In genomic region chr7:16278167-16278787, GRCh38 we compare ENCODE assay signal across 17 cellular contexts.
DNase-seq lines count a peak whose midpoint lies in the region; ATAC-seq, FAIRE-seq and TF ChIP-seq lines count a peak whose summit lies in the region.
"Had no signal": no experiment of that assay in that cellular context is flagged by ENCODE, and none has a peak within 500 bp of the region (broad histone marks: within the 10 kb centered on the region; RNA-seq: fewer than 3 reads in every experiment).

No MANE protein-coding gene starts in this region.

- no peak overlapping the region for H3K4me3 Mint-ChIP-seq in naive thymus-derived CD8-positive, alpha-beta T cell
- no peak overlapping the region for H3K4me3 Mint-ChIP-seq in effector memory CD8-positive, alpha-beta T cell
- H3K4me3 Mint-ChIP-seq: CD8-positive, alpha-beta T cell; HFFc6 had no signal

- H3K27ac ChIP-seq in mammary epithelial cell (ENCODE audit: insufficient read depth, low read depth, low read length) = no peak overlapping the region

- H3K27me3 Mint-ChIP-seq in naive thymus-derived CD8-positive, alpha-beta T cell = no peaks in the 10 kb centered on the region
- no peaks in the 10 kb centered on the region for H3K27me3 Mint-ChIP-seq in effector memory CD8-positive, alpha-beta T cell

- CTCF ChIA-PET in mammary epithelial cell (lab: Charles Lee; ENCODE audit: low non-redundant PET) = no interaction called here

- peaks cover 0 to 3% (median 0%) of the 10 kb centered on the region in 9 donors for H3K9me3 Mint-ChIP-seq in naive thymus-derived CD8-positive, alpha-beta T cell
- no peaks in the 10 kb centered on the region for H3K9me3 Mint-ChIP-seq in effector memory CD8-positive, alpha-beta T cell
- H3K9me3 Mint-ChIP-seq: HFFc6 had no signal

- POLR2A ChIA-PET in naive thymus-derived CD8-positive, alpha-beta T cell (lab: Charles Lee) = no interaction called here

- ATAC-seq in left lobe of liver = peak; percentile 88
- ATAC-seq in naive thymus-derived CD8-positive, alpha-beta T cell = no peak
- ATAC-seq in effector memory CD8-positive, alpha-beta T cell (replicated peaks) = no peak
- ATAC-seq: CD8-positive, alpha-beta T cell had no signal

- H2AFZ ChIP-seq in mammary epithelial cell (ENCODE audit: low read depth, low read length) = no peak overlapping the region

- intact Hi-C loops in mammary epithelial cell (cut with micrococcal nuclease) = no loop called here

- no peak overlapping the region for H3K9ac ChIP-seq in mammary epithelial cell (ENCODE audit: insufficient read depth, low read length)

- H3K79me2 ChIP-seq in mammary epithelial cell (ENCODE audit: insufficient read depth, low read length) = no peaks in the 10 kb centered on the region

- no peak overlapping the region for H3K4me3 ChIP-seq in LNCaP clone FGC (ENCODE audit: low read depth, low read length)
- H3K4me3 ChIP-seq in mammary epithelial cell (replicated peaks in 1 of 3; ENCODE audit: insufficient read depth in 1 of 3, low read depth in 2 of 3, low read length in 3 of 3) = no peak overlapping the region

- in situ Hi-C loops in mammary epithelial cell (cut with MboI; ENCODE audit: low sequenced_read_pairs in 2 of 2) = no loop called here

- no peak overlapping the region for H3K27ac Mint-ChIP-seq in naive thymus-derived CD8-positive, alpha-beta T cell
- no peak overlapping the region for H3K27ac Mint-ChIP-seq in effector memory CD8-positive, alpha-beta T cell
- H3K27ac Mint-ChIP-seq: CD8-positive, alpha-beta T cell; HFFc6 had no signal

- WGBS in mammary epithelial cell (ENCODE audit: low coverage, missing lambda C conversion rate) = 94% methylated on average over 1 of the region's 1 CpG

- FAIRE-seq in HTR-8/SVneo (lab: Jason Lieb, UNC) = peak; percentile 20
- FAIRE-seq: A204.1, H1 had no signal

- no peak for TF ChIP-seq CTCF in LNCaP clone FGC (IDR thresholded peaks at IDR 0.05; ENCODE audit: control insufficient read depth, extremely low read depth, insufficient read depth)
- no peak for TF ChIP-seq CTCF in mammary epithelial cell (conservative IDR thresholded peaks at IDR 0.05 in 1 of 2, IDR thresholded peaks at IDR 0.05 in 1 of 2; ENCODE audit: extremely low read depth in 1 of 2, insufficient read depth in 1 of 2, low read depth in 1 of 2, low read length in 2 of 2)

- no peaks in the 10 kb centered on the region for H4K20me1 ChIP-seq in mammary epithelial cell (ENCODE audit: insufficient read depth, low read length)

- BruUV-seq in mammary epithelial cell (replicated peaks; lab: Mats Ljungman, UMichigan) = no TSS peak

- H3K4me1 ChIP-seq in mammary epithelial cell (ENCODE audit: insufficient read depth, low read length) = no peaks in the 10 kb centered on the region
- H3K4me1 ChIP-seq: BE2C had no signal

- no peaks in the 10 kb centered on the region for H3K4me1 Mint-ChIP-seq in naive thymus-derived CD8-positive, alpha-beta T cell
- no peaks in the 10 kb centered on the region for H3K4me1 Mint-ChIP-seq in effector memory CD8-positive, alpha-beta T cell (ENCODE audit: low read depth in 2 of 2)

- no peak for DNase-seq in HTR-8/SVneo (ENCODE audit: insufficient read length, low spot score)
- peak; percentile 98 for DNase-seq in LNCaP clone FGC (ENCODE audit: low read depth)
- DNase-seq in fibroblast of gingiva (ENCODE audit: low read depth) = peak; percentile 30
- no peak for DNase-seq in left lobe of liver (ENCODE audit: low spot score)
- no peak for DNase-seq in mammary epithelial cell
- DNase-seq in naive thymus-derived CD8-positive, alpha-beta T cell = no peak
- DNase-seq in effector memory CD8-positive, alpha-beta T cell = no peak
- DNase-seq in hypothalamus (lab: John Stamatoyannopoulos, UW) = no peak
- DNase-seq: BE2C; Caco-2; CD8-positive, alpha-beta T cell; DMS53; GF-D8; HCEC 1CT; HFFc6 had no signal

- H3K27me3 ChIP-seq in mammary epithelial cell (ENCODE audit: insufficient read depth, low read length) = no peaks in the 10 kb centered on the region
- H3K27me3 ChIP-seq: BE2C had no signal

- dilution Hi-C loops in mammary epithelial cell (cut with HindIII; ENCODE audit: low sequenced_read_pairs) = no loop called here

- no peak overlapping the region for H3K4me2 ChIP-seq in mammary epithelial cell (ENCODE audit: insufficient read depth, low read depth, low read length)

- H3K36me3 ChIP-seq in mammary epithelial cell (ENCODE audit: insufficient read depth, low read length) = no peaks in the 10 kb centered on the region
- H3K36me3 ChIP-seq: BE2C had no signal

- H3K36me3 Mint-ChIP-seq in naive thymus-derived CD8-positive, alpha-beta T cell = peaks cover 0 to 5% (median 0%) of the 10 kb centered on the region in 3 donors
- no peaks in the 10 kb centered on the region for H3K36me3 Mint-ChIP-seq in effector memory CD8-positive, alpha-beta T cell (ENCODE audit: insufficient read depth)
- H3K36me3 Mint-ChIP-seq: CD8-positive, alpha-beta T cell had no signal

- H3K9me3 ChIP-seq in mammary epithelial cell (replicated peaks; ENCODE audit: insufficient read depth, low read length) = no peaks in the 10 kb centered on the region
- H3K9me3 ChIP-seq: BE2C, Caco-2 had no signal

Comparison
In these comparisons a context has a peak if more than half of its experiments do, and no peak if none do; other contexts are left out.
1. DNase-seq: peak in LNCaP clone FGC (single experiment) and fibroblast of gingiva (single experiment); none in HTR-8/SVneo (single experiment), left lobe of liver (single experiment), mammary epithelial cell (single experiment), naive thymus-derived CD8-positive, alpha-beta T cell (0 of 10), effector memory CD8-positive, alpha-beta T cell (0 of 3) and hypothalamus (0 of 51).